In genomic region chr3:37924453-37924852, GRCh38 we compare ENCODE assay signal across 20 cellular contexts.
DNase-seq lines count a peak whose midpoint lies in the region; ATAC-seq and TF ChIP-seq lines count a peak whose summit lies in the region.
"Had no signal": no experiment of that assay in that cellular context is flagged by ENCODE, and none has a peak within 500 bp of the region (broad histone marks: within the 10 kb centered on the region; RNA-seq: fewer than 3 reads in every experiment).

No MANE protein-coding gene starts in this region.

- DNase-seq in Calu3 (no peak), caudate nucleus (lab: John Stamatoyannopoulos, UW) (no peak), right lobe of liver (no peak), HCEC 1CT (no peak), foreskin melanocyte (no peak)
- DNase-seq: activated B cell treated with CpG ODN at 0.5 μM for 24 hours; activated CD8-positive, alpha-beta memory T cell treated with anti-CD3 and anti-CD28 coated beads, Interleukin-2, amount 10 ng/mL, durations not matched to agents 7 days and 5 days; activated gamma-delta T cell treated with Interleukin-2 at 50 U/mL for 16 hours; COR-L47; immature natural killer cell; mesendoderm; NCI-H1930; NCI-H526; ovary; PC-3; stimulated activated CD4-positive, alpha-beta T cell treated with anti-CD3 and anti-CD28 coated beads, Interleukin-15, amount 100 ng/mL, for 24 hours; substantia nigra had no signal

- BruUV-seq in Calu3 (replicated peaks; lab: Mats Ljungman, UMichigan): no TSS peak

- no peaks in the 10 kb centered on the region for H3K36me3 ChIP-seq in right lobe of liver
- H3K36me3 ChIP-seq in skeletal muscle tissue (ENCODE audit: control insufficient read depth in 3 of 3, insufficient read depth in 3 of 3, low read length in 3 of 3): no peaks in the 10 kb centered on the region
- H3K36me3 ChIP-seq: ovary had no signal

- CTCF ChIA-PET in Calu3 (lab: Charles Lee): no interaction called here

- peak overlapping the region; percentile 3 for H3K4me3 Mint-ChIP-seq in Calu3 (ENCODE audit: low read depth, unreplicated experiment)
- H3K4me3 Mint-ChIP-seq: activated B cell treated with CpG ODN at 0.5 μM for 24 hours; activated CD8-positive, alpha-beta memory T cell treated with anti-CD3 and anti-CD28 coated beads, Interleukin-2, amount 10 ng/mL, durations not matched to agents 7 days and 5 days; immature natural killer cell had no signal

- H3K9me3 Mint-ChIP-seq in Calu3 (ENCODE audit: low read depth, unreplicated experiment): no peaks in the 10 kb centered on the region
- H3K9me3 Mint-ChIP-seq: immature natural killer cell had no signal

- H3K27me3 ChIP-seq in right lobe of liver (no peaks in the 10 kb centered on the region), skeletal muscle tissue (ENCODE audit: control insufficient read depth in 3 of 3, insufficient read depth in 3 of 3, low read length in 3 of 3) (no peaks in the 10 kb centered on the region)
- H3K27me3 ChIP-seq: ovary had no signal

- ATAC-seq in right lobe of liver: peak in 3 of 4 donors; percentile 9 to 22 (median 12)
- no peak for ATAC-seq in GM21526 (IDR thresholded peaks at IDR 0.05; ENCODE audit: low FRiP score, unreplicated experiment)
- ATAC-seq in HG02642 (IDR thresholded peaks at IDR 0.05; ENCODE audit: poor library complexity, unreplicated experiment): no peak
- ATAC-seq: activated CD8-positive, alpha-beta memory T cell treated with anti-CD3 and anti-CD28 coated beads, Interleukin-2, amount 10 ng/mL, durations not matched to agents 7 days and 5 days; PC-3 had no signal

- peaks cover 8% of the 10 kb centered on the region for H3K36me3 Mint-ChIP-seq in Calu3 (ENCODE audit: insufficient read depth, unreplicated experiment)
- H3K36me3 Mint-ChIP-seq: activated CD8-positive, alpha-beta memory T cell treated with anti-CD3 and anti-CD28 coated beads, Interleukin-2, amount 10 ng/mL, durations not matched to agents 7 days and 5 days; immature natural killer cell had no signal

- H3K4me3 ChIP-seq in right lobe of liver (no peak overlapping the region), skeletal muscle tissue (ENCODE audit: low read length in 3 of 3) (no peak overlapping the region)
- H3K4me3 ChIP-seq: ovary had no signal

- peaks cover 51% of the 10 kb centered on the region for H3K4me1 Mint-ChIP-seq in Calu3 (ENCODE audit: low read depth, unreplicated experiment)
- H3K4me1 Mint-ChIP-seq: activated B cell treated with CpG ODN at 0.5 μM for 24 hours, immature natural killer cell had no signal

- H3K9ac ChIP-seq in skeletal muscle tissue (ENCODE audit: low read depth in 1 of 3, low read length in 3 of 3): no peak overlapping the region

- no peaks in the 10 kb centered on the region for H3K9me3 ChIP-seq in right lobe of liver
- peaks cover 0 to 2% (median 0%) of the 10 kb centered on the region in 3 donors for H3K9me3 ChIP-seq in skeletal muscle tissue (ENCODE audit: control insufficient read depth in 3 of 3, low read length in 3 of 3)
- H3K9me3 ChIP-seq: ovary had no signal

- TF ChIP-seq POLR2A in right lobe of liver (IDR thresholded peaks at IDR 0.05): no peak

- 27% methylated on average over 6 of the region's 7 CpGs for WGBS in right lobe of liver (ENCODE audit: insufficient coverage, low coverage, low lambda C conversion rate, missing lambda C conversion rate)

- H3K4me1 ChIP-seq in right lobe of liver (peaks cover 0 to 37% (median 23%) of the 10 kb centered on the region in 4 donors), skeletal muscle tissue (ENCODE audit: control insufficient read depth in 3 of 3, insufficient read depth in 3 of 3, low read length in 3 of 3) (peaks cover 18 to 35% (median 22%) of the 10 kb centered on the region in 3 donors)

- intact Hi-C loops in Calu3 (cut with micrococcal nuclease; ENCODE audit: unreplicated experiment): no loop called here
- intact Hi-C loops in right lobe of liver (cut with DNase I): no loop called here

- H3K27me3 Mint-ChIP-seq in Calu3 (ENCODE audit: unreplicated experiment): no peaks in the 10 kb centered on the region
- H3K27me3 Mint-ChIP-seq: activated B cell treated with CpG ODN at 0.5 μM for 24 hours had no signal

- H3K27ac ChIP-seq in caudate nucleus (ENCODE audit: low read depth, low read length) (peak overlapping the region; percentile 72), right lobe of liver (peak overlapping the region in 1 of 3 donors; percentile 6), skeletal muscle tissue (ENCODE audit: low read depth, low read length) (peak overlapping the region; percentile 27)

- peak overlapping the region; percentile 36 for H3K27ac Mint-ChIP-seq in Calu3 (ENCODE audit: unreplicated experiment)
- H3K27ac Mint-ChIP-seq: activated B cell treated with CpG ODN at 0.5 μM for 24 hours; activated CD8-positive, alpha-beta memory T cell treated with anti-CD3 and anti-CD28 coated beads, Interleukin-2, amount 10 ng/mL, durations not matched to agents 7 days and 5 days; immature natural killer cell had no signal

- no peak for TF ChIP-seq CTCF in Calu3 (IDR thresholded peaks at IDR 0.05; ENCODE audit: unreplicated experiment)
- no peak for TF ChIP-seq CTCF in right lobe of liver (IDR thresholded peaks at IDR 0.05)

Comparison
In these comparisons a context has a peak if more than half of its experiments do, and no peak if none do; other contexts are left out.
1. ATAC-seq: peak in right lobe of liver (3 of 4); none in GM21526 (single experiment) and HG02642 (single experiment).